In the genomic region with DNA sequence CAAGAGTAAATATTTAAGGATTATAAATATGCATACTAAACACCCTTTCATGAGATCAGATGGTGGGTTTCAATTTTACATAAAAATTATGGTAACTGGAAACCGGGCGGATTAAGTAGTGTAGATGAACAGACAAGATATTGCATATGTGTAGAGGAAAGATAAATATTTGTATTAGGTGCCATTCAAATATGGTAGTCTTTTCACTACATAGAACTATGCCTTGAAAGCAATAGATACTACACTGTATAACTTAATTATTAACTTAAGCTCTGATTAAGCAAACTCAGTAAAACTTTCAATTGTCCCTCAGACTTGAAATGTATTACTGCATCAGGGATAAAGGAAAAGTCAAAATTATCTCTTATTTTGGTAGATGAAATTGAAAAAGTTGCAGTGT, we compare ENCODE assay signal across 14 cellular contexts. TPM values are rescaled to one million over a fixed set of nuclear protein-coding genes. Genes with fewer than 3 reads are reported as not detected.
DNase-seq lines count a peak whose midpoint lies in the region; TF ChIP-seq lines count a peak whose summit lies in the region.
"Had no signal": no experiment of that assay in that cellular context is flagged by ENCODE, and none has a peak within 500 bp of the region (broad histone marks: within the 10 kb centered on the region; RNA-seq: fewer than 3 reads in every experiment).

No MANE protein-coding gene starts in this region.

- no peak for TF ChIP-seq EP300 in tibial nerve (IDR thresholded peaks at IDR 0.05)

- H3K9me3 Mint-ChIP-seq in activated naive CD8-positive, alpha-beta T cell (ENCODE audit: low read depth): no peaks in the 10 kb centered on the region
- H3K9me3 Mint-ChIP-seq in activated naive CD8-positive, alpha-beta T cell treated with anti-CD3 and anti-CD28 coated beads for 36 hours: no peaks in the 10 kb centered on the region
- no peaks in the 10 kb centered on the region for H3K9me3 Mint-ChIP-seq in chondrocyte (ENCODE audit: low read depth)
- H3K9me3 Mint-ChIP-seq: memory B cell had no signal

- 79 to 83% methylated on average over 2 of the region's 2 CpGs for WGBS in tibial nerve, 2 donors

- H3K4me3 Mint-ChIP-seq in activated naive CD8-positive, alpha-beta T cell: peak overlapping the region; percentile 81
- H3K4me3 Mint-ChIP-seq in activated naive CD8-positive, alpha-beta T cell treated with anti-CD3 and anti-CD28 coated beads for 36 hours: no peak overlapping the region
- peak overlapping the region; percentile 78 for H3K4me3 Mint-ChIP-seq in chondrocyte (ENCODE audit: unreplicated experiment)

- H3K9me3 ChIP-seq in mucosa of rectum (ENCODE audit: control insufficient read depth in 2 of 2, low read length in 2 of 2) (no peaks in the 10 kb centered on the region), tibial nerve (no peaks in the 10 kb centered on the region)
- H3K9me3 ChIP-seq: adrenal gland had no signal

- H3K27ac ChIP-seq in mucosa of rectum (ENCODE audit: low read depth in 2 of 2, low read length in 2 of 2) (no peak overlapping the region), tibial nerve (peak overlapping the region in 3 of 4 donors; percentile 72 to 96 (median 92))

- peak overlapping the region; percentile 14 to 81 for H3K4me3 ChIP-seq in mucosa of rectum (ENCODE audit: low read length in 2 of 2)
- H3K4me3 ChIP-seq in tibial nerve: peak overlapping the region in 1 of 4 donors; percentile 59
- H3K4me3 ChIP-seq in H7 (ENCODE audit: insufficient read depth, low read depth, low read length): no peak overlapping the region

- TF ChIP-seq CTCF in chondrocyte (IDR thresholded peaks at IDR 0.05): no peak
- TF ChIP-seq CTCF in tibial nerve (IDR thresholded peaks at IDR 0.05): no peak

- no peak for DNase-seq in activated naive CD8-positive, alpha-beta T cell treated with anti-CD3 and anti-CD28 coated beads for 36 hours
- no peak for DNase-seq in chondrocyte (ENCODE audit: low spot score)
- no peak for DNase-seq in tibial nerve (ENCODE audit: low spot score in 2 of 2)
- DNase-seq in H7: no peak
- no peak for DNase-seq in cerebellar cortex (ENCODE audit: low spot score)
- DNase-seq in NCI-H2081 treated with DMSO at 0.1 percent for 48 hours (lab: John Stamatoyannopoulos, UW): no peak
- DNase-seq: activated CD8-positive, alpha-beta memory T cell treated with anti-CD3 and anti-CD28 coated beads, Interleukin-2, amount 50 U/mL, for 4 hours; adrenal gland; effector CD8-positive, alpha-beta T cell; NCI-H226; right cardiac atrium had no signal

- peaks cover 34% of the 10 kb centered on the region for H3K4me1 Mint-ChIP-seq in activated naive CD8-positive, alpha-beta T cell (ENCODE audit: low read depth)
- peaks cover 33% of the 10 kb centered on the region for H3K4me1 Mint-ChIP-seq in activated naive CD8-positive, alpha-beta T cell treated with anti-CD3 and anti-CD28 coated beads for 36 hours
- H3K4me1 Mint-ChIP-seq in chondrocyte (ENCODE audit: low read depth): peaks cover 51% of the 10 kb centered on the region

- H3K4me1 ChIP-seq in mucosa of rectum (ENCODE audit: control insufficient read depth in 2 of 2, insufficient read depth in 2 of 2, low read length in 2 of 2) (peaks cover 28 to 43% of the 10 kb centered on the region in 2 donors), tibial nerve (peaks cover 0 to 61% (median 25%) of the 10 kb centered on the region in 4 donors)

- H3K27ac Mint-ChIP-seq in activated naive CD8-positive, alpha-beta T cell: no peak overlapping the region
- no peak overlapping the region for H3K27ac Mint-ChIP-seq in activated naive CD8-positive, alpha-beta T cell treated with anti-CD3 and anti-CD28 coated beads for 36 hours
- no peak overlapping the region for H3K27ac Mint-ChIP-seq in chondrocyte (ENCODE audit: unreplicated experiment)
- H3K27ac Mint-ChIP-seq: memory B cell had no signal

- no peak overlapping the region for H3K9ac ChIP-seq in mucosa of rectum (ENCODE audit: low read depth in 1 of 2, low read length in 2 of 2)

- H3K36me3 ChIP-seq in mucosa of rectum (ENCODE audit: control insufficient read depth in 2 of 2, insufficient read depth in 2 of 2, low read length in 2 of 2): peaks cover 4 to 7% of the 10 kb centered on the region in 2 donors
- H3K36me3 ChIP-seq in tibial nerve: peaks cover 0 to 28% (median 5%) of the 10 kb centered on the region in 3 donors
- H3K36me3 ChIP-seq in H7 (replicated peaks; ENCODE audit: control insufficient read depth, insufficient read depth, low read length): no peaks in the 10 kb centered on the region

- H3K27me3 ChIP-seq in mucosa of rectum (ENCODE audit: control insufficient read depth in 2 of 2, insufficient read depth in 2 of 2, low read length in 2 of 2) (peaks cover 0 to 6% of the 10 kb centered on the region in 2 donors), tibial nerve (no peaks in the 10 kb centered on the region), H7 (ENCODE audit: control insufficient read depth, insufficient read depth, low read length) (peaks cover 11% of the 10 kb centered on the region; the same call in 1 of the 2 replicates)
- H3K27me3 ChIP-seq: adrenal gland had no signal

- TF ChIP-seq POLR2A in tibial nerve (IDR thresholded peaks at IDR 0.05): no peak

- H3K27me3 Mint-ChIP-seq in activated naive CD8-positive, alpha-beta T cell: peaks cover 30% of the 10 kb centered on the region
- peaks cover 63% of the 10 kb centered on the region for H3K27me3 Mint-ChIP-seq in activated naive CD8-positive, alpha-beta T cell treated with anti-CD3 and anti-CD28 coated beads for 36 hours
- H3K27me3 Mint-ChIP-seq in chondrocyte (ENCODE audit: low read depth): no peaks in the 10 kb centered on the region

- no peaks in the 10 kb centered on the region for H3K36me3 Mint-ChIP-seq in activated naive CD8-positive, alpha-beta T cell
- no peaks in the 10 kb centered on the region for H3K36me3 Mint-ChIP-seq in activated naive CD8-positive, alpha-beta T cell treated with anti-CD3 and anti-CD28 coated beads for 36 hours
- H3K36me3 Mint-ChIP-seq in chondrocyte (ENCODE audit: low read depth): peaks cover 9% of the 10 kb centered on the region
- H3K36me3 Mint-ChIP-seq: memory B cell had no signal

RNA-seq across cellular contexts. Expression of gene PTPN21, which starts 1.9 kb away (rescaled TPM):
- under 1 TPM; 0.16 to 0.25 TPM for total RNA-seq in activated naive CD8-positive, alpha-beta T cell treated with anti-CD3 and anti-CD28 coated beads for 36 hours
- 34.9 to 42.9 TPM (median 40.0 TPM) in 3 replicates for total RNA-seq in chondrocyte
- 10 to 100 TPM; 25.6 to 35.5 (median 32.2) TPM for total RNA-seq in tibial nerve
- 3.5 and 6.1 TPM in 2 replicates for total RNA-seq in H7 (2014; rRNA removed; shearing (Covaris generic))

RNA-seq across cellular contexts. Expression of gene ZC3H14, which starts 10.0 kb away (rescaled TPM):
- 10 to 100 TPM; 47.5 to 52.6 TPM for total RNA-seq in activated naive CD8-positive, alpha-beta T cell treated with anti-CD3 and anti-CD28 coated beads for 36 hours
- total RNA-seq in chondrocyte (46.7 to 57.8 TPM (median 55.1 TPM) in 3 replicates), tibial nerve (10 to 100 TPM; 52.8 to 71.4 (median 59.3) TPM)
- total RNA-seq in H7 (2014; rRNA removed; shearing (Covaris generic)): 65.6 and 69.3 TPM in 2 replicates

Comparison
In these comparisons a context has a peak if more than half of its experiments do, and no peak if none do; other contexts are left out.
1. H3K27ac ChIP-seq: peak in tibial nerve (3 of 4); none in mucosa of rectum (0 of 2).